ENCODE assay signal across 14 cellular contexts in the genomic region with DNA sequence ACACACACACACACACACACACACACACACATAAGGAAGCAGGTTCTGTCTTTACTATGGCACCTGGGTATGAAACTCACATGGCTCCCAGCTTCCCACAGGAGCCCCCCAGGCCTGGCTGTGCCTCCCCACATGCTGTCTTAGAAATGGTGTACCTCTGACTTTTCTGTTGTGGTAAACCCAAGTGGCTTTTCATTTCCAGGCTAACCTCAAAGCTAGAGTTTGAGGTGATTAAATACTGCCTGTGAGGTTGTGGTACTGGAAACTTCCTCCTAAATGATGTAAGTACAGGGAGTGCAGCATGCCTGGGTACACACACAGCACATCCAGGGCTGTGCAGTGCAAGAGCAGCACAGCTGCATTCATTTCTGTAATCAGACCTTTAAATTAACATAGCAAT. TPM values are rescaled to one million over a fixed set of nuclear protein-coding genes. Genes with fewer than 3 reads are reported as not detected.
DNase-seq lines count a peak whose midpoint lies in the region; ATAC-seq and TF ChIP-seq lines count a peak whose summit lies in the region.
"Had no signal": no experiment of that assay in that cellular context is flagged by ENCODE, and none has a peak within 500 bp of the region (broad histone marks: within the 10 kb centered on the region; RNA-seq: fewer than 3 reads in every experiment).

No MANE protein-coding gene starts in this region.

- intact Hi-C loops in natural killer cell (cut with micrococcal nuclease) (no loop called here), adrenal gland (cut with DNase I) (loop anchor here in 1 of 2 donors (10.0 kb wide), 2 partner anchors 47 to 167 kb away; a partner anchor contains a TSS)

- TF ChIP-seq POLR2A in adrenal gland (IDR thresholded peaks at IDR 0.05) = no peak

- H3K27me3 ChIP-seq in GM23338 (ENCODE audit: insufficient read depth) (no peaks in the 10 kb centered on the region), adrenal gland (no peaks in the 10 kb centered on the region)
- H3K27me3 ChIP-seq: esophagus squamous epithelium, right atrium auricular region, upper lobe of left lung had no signal

- peaks cover 49% of the 10 kb centered on the region for H3K27me3 Mint-ChIP-seq in activated CD4-positive, alpha-beta memory T cell treated with anti-CD3 and anti-CD28 coated beads, Interleukin-2, amount 10 ng/mL, durations not matched to agents 7 days and 5 days
- H3K27me3 Mint-ChIP-seq in natural killer cell (ENCODE audit: low read depth in 2 of 2) (peaks cover 32 to 54% of the 10 kb centered on the region in 2 donors), GM23338 (ENCODE audit: insufficient read depth, low read depth, poor library complexity) (no peaks in the 10 kb centered on the region)
- H3K27me3 Mint-ChIP-seq: T-helper 17 cell had no signal

- H3K36me3 Mint-ChIP-seq in activated CD4-positive, alpha-beta memory T cell treated with anti-CD3 and anti-CD28 coated beads, Interleukin-2, amount 10 ng/mL, durations not matched to agents 7 days and 5 days (ENCODE audit: low read depth) = no peaks in the 10 kb centered on the region
- H3K36me3 Mint-ChIP-seq in natural killer cell (no peaks in the 10 kb centered on the region), GM23338 (ENCODE audit: low read depth) (no peaks in the 10 kb centered on the region)

- no peak overlapping the region for H3K27ac Mint-ChIP-seq in activated CD4-positive, alpha-beta memory T cell treated with anti-CD3 and anti-CD28 coated beads, Interleukin-2, amount 10 ng/mL, durations not matched to agents 7 days and 5 days
- H3K27ac Mint-ChIP-seq in natural killer cell (no peak overlapping the region), GM23338 (no peak overlapping the region)
- H3K27ac Mint-ChIP-seq: T-helper 17 cell had no signal

- peak; percentile 16 for DNase-seq in activated CD4-positive, alpha-beta T cell treated with anti-CD3 and anti-CD28 coated beads for 48 hours
- DNase-seq in activated CD4-positive, alpha-beta T cell treated with anti-CD3 and anti-CD28 coated beads, Interleukin-2, amount 50 U/mL, for 1 hour = no peak
- peak; percentile 22 for DNase-seq in activated CD4-positive, alpha-beta memory T cell treated with anti-CD3 and anti-CD28 coated beads, Interleukin-2, amount 10 ng/mL, durations not matched to agents 7 days and 5 days
- no peak for DNase-seq in natural killer cell
- DNase-seq in GM23338 (ENCODE audit: low spot score) = no peak
- no peak for DNase-seq in adrenal gland
- DNase-seq: esophagus squamous epithelium, NCI-H1930, T-helper 17 cell, upper lobe of left lung had no signal

- no peak overlapping the region for H3K4me3 Mint-ChIP-seq in activated CD4-positive, alpha-beta memory T cell treated with anti-CD3 and anti-CD28 coated beads, Interleukin-2, amount 10 ng/mL, durations not matched to agents 7 days and 5 days
- no peak overlapping the region for H3K4me3 Mint-ChIP-seq in natural killer cell
- no peak overlapping the region for H3K4me3 Mint-ChIP-seq in GM23338
- H3K4me3 Mint-ChIP-seq: T-helper 17 cell had no signal

- TF ChIP-seq CTCF in natural killer cell (IDR thresholded peaks at IDR 0.05) (no peak), GM23338 (conservative IDR thresholded peaks at IDR 0.05; ENCODE audit: low read depth in 2 of 2) (no peak), adrenal gland (IDR thresholded peaks at IDR 0.05) (no peak)

- H3K9me2 ChIP-seq in GM23338 (ENCODE audit: insufficient read depth) = peaks cover 10% of the 10 kb centered on the region; the same call in 1 of the 2 replicates

- H3K4me3 ChIP-seq in GM23338 (no peak overlapping the region), adrenal gland (no peak overlapping the region)
- H3K4me3 ChIP-seq: esophagus squamous epithelium, right atrium auricular region, upper lobe of left lung had no signal

- POLR2A ChIA-PET in activated CD4-positive, alpha-beta memory T cell treated with anti-CD3 and anti-CD28 coated beads, Interleukin-2, amount 10 ng/mL, durations not matched to agents 7 days and 5 days (lab: Charles Lee) = no interaction called here

- no peak overlapping the region for H3K4me2 ChIP-seq in GM23338

- H3K27ac ChIP-seq in GM23338 (ENCODE audit: low read depth) = no peak overlapping the region
- H3K27ac ChIP-seq in adrenal gland = no peak overlapping the region
- H3K27ac ChIP-seq: esophagus squamous epithelium, right atrium auricular region, upper lobe of left lung had no signal

- no peaks in the 10 kb centered on the region for H3K79me2 ChIP-seq in GM23338 (replicated peaks; ENCODE audit: insufficient read depth)

- no peaks in the 10 kb centered on the region for H3F3A ChIP-seq in GM23338 (replicated peaks; ENCODE audit: low read depth)

- no peaks in the 10 kb centered on the region for H3K9me3 ChIP-seq in adrenal gland (replicated peaks in 1 of 3)
- H3K9me3 ChIP-seq: esophagus squamous epithelium, right atrium auricular region, upper lobe of left lung had no signal

- no peak overlapping the region for H2AFZ ChIP-seq in GM23338

- ATAC-seq in HG03432 (IDR thresholded peaks at IDR 0.05; ENCODE audit: unreplicated experiment) (peak; percentile 63), natural killer cell (peak in 2 of 3 donors; percentile 31 to 84), HG02938 (IDR thresholded peaks at IDR 0.05; ENCODE audit: unreplicated experiment) (no peak), GM23338 (no peak)
- ATAC-seq: T-helper 17 cell had no signal

- peaks cover 10% of the 10 kb centered on the region for H3K9me3 Mint-ChIP-seq in activated CD4-positive, alpha-beta memory T cell treated with anti-CD3 and anti-CD28 coated beads, Interleukin-2, amount 10 ng/mL, durations not matched to agents 7 days and 5 days
- H3K9me3 Mint-ChIP-seq in natural killer cell (no peaks in the 10 kb centered on the region), GM23338 (no peaks in the 10 kb centered on the region)

- H3K4me1 ChIP-seq in GM23338 (ENCODE audit: insufficient read depth) (no peaks in the 10 kb centered on the region), adrenal gland (replicated peaks in 1 of 2) (peaks cover 3 to 4% of the 10 kb centered on the region in 2 donors)
- H3K4me1 ChIP-seq: esophagus squamous epithelium, right atrium auricular region, upper lobe of left lung had no signal

- no peaks in the 10 kb centered on the region for H4K20me1 ChIP-seq in GM23338 (replicated peaks; ENCODE audit: insufficient read depth)

- CTCF ChIA-PET in activated CD4-positive, alpha-beta memory T cell treated with anti-CD3 and anti-CD28 coated beads, Interleukin-2, amount 10 ng/mL, durations not matched to agents 7 days and 5 days (lab: Charles Lee) = interaction anchor here (3.5 kb wide), 1 partner anchor 30 kb away, joined by 14 read pairs; no protein-coding TSS in a partner anchor

- H3K4me1 Mint-ChIP-seq in activated CD4-positive, alpha-beta memory T cell treated with anti-CD3 and anti-CD28 coated beads, Interleukin-2, amount 10 ng/mL, durations not matched to agents 7 days and 5 days = peaks cover 24% of the 10 kb centered on the region
- peaks cover 20 to 28% of the 10 kb centered on the region in 2 donors for H3K4me1 Mint-ChIP-seq in natural killer cell
- H3K4me1 Mint-ChIP-seq in GM23338 = peaks cover 3% of the 10 kb centered on the region; the same call in 2 of the 3 replicates
- H3K4me1 Mint-ChIP-seq: T-helper 17 cell had no signal

- H3K36me3 ChIP-seq in GM23338 (ENCODE audit: insufficient read depth) (no peaks in the 10 kb centered on the region), adrenal gland (replicated peaks in 1 of 2) (no peaks in the 10 kb centered on the region)
- H3K36me3 ChIP-seq: esophagus squamous epithelium, upper lobe of left lung had no signal

TF ChIP-seq in GM23338, 12 proteins besides CTCF, POLR2A, EP300 and RAD21 (continues in another document):
- TF ChIP-seq, protein P1, sequence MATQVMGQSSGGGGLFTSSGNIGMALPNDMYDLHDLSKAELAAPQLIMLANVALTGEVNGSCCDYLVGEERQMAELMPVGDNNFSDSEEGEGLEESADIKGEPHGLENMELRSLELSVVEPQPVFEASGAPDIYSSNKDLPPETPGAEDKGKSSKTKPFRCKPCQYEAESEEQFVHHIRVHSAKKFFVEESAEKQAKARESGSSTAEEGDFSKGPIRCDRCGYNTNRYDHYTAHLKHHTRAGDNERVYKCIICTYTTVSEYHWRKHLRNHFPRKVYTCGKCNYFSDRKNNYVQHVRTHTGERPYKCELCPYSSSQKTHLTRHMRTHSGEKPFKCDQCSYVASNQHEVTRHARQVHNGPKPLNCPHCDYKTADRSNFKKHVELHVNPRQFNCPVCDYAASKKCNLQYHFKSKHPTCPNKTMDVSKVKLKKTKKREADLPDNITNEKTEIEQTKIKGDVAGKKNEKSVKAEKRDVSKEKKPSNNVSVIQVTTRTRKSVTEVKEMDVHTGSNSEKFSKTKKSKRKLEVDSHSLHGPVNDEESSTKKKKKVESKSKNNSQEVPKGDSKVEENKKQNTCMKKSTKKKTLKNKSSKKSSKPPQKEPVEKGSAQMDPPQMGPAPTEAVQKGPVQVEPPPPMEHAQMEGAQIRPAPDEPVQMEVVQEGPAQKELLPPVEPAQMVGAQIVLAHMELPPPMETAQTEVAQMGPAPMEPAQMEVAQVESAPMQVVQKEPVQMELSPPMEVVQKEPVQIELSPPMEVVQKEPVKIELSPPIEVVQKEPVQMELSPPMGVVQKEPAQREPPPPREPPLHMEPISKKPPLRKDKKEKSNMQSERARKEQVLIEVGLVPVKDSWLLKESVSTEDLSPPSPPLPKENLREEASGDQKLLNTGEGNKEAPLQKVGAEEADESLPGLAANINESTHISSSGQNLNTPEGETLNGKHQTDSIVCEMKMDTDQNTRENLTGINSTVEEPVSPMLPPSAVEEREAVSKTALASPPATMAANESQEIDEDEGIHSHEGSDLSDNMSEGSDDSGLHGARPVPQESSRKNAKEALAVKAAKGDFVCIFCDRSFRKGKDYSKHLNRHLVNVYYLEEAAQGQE (IDR thresholded peaks at IDR 0.05; ENCODE audit: unreplicated experiment) = no peak
- TF ChIP-seq CREB1 (CRISPR knock-in tag; IDR thresholded peaks at IDR 0.05; ENCODE audit: low read depth) (no peak), EZH2 (IDR thresholded peaks at IDR 0.05; ENCODE audit: low read depth, unreplicated experiment) (no peak), STAT1 (IDR thresholded peaks at IDR 0.05; ENCODE audit: unreplicated experiment) (no peak)

RNA-seq across cellular contexts. Expression of a gene that starts 34.4 kb away (rescaled TPM):
- total RNA-seq in activated CD4-positive, alpha-beta memory T cell treated with anti-CD3 and anti-CD28 coated beads, Interleukin-2, amount 10 ng/mL, durations not matched to agents 7 days and 5 days = under 1 TPM; 0.83 to 0.93 TPM
- total RNA-seq in natural killer cell (1 to 10 TPM; 5.2 to 7.5 (median 6.9) TPM), adrenal gland (10 to 100 TPM; 18.6 to 64.4 (median 44.5) TPM)
- 3.8 and 4.0 TPM in 2 replicates for total RNA-seq in GM23338 (2014; rRNA removed; shearing (Covaris generic))
- polyA plus RNA-seq in GM23338 (2016; fragmentation: Nextera tagmentation; extraction: Ambion mirVana) (1.0 and 1.3 TPM in 2 replicates), adrenal gland (100 to 1,000 TPM in 1 of 3 donors, 10 to 100 TPM in 2; 13.9 to 128 (median 78.6) TPM)
- total RNA-seq: OCI-LY7 had no signal

Comparison
In these comparisons a context has a peak if more than half of its experiments do, and no peak if none do; other contexts are left out.
1. DNase-seq: peak in activated CD4-positive, alpha-beta T cell treated with anti-CD3 and anti-CD28 coated beads for 48 hours (single experiment) and activated CD4-positive, alpha-beta memory T cell treated with anti-CD3 and anti-CD28 coated beads, Interleukin-2, amount 10 ng/mL, durations not matched to agents 7 days and 5 days (single experiment); none in activated CD4-positive, alpha-beta T cell treated with anti-CD3 and anti-CD28 coated beads, Interleukin-2, amount 50 U/mL, for 1 hour (single experiment), natural killer cell (single experiment), GM23338 (single experiment) and adrenal gland (0 of 7).
2. ATAC-seq: peak in HG03432 (single experiment) and natural killer cell (2 of 3); none in HG02938 (single experiment) and GM23338 (single experiment).